ENCODE assay signal across 8 cellular contexts in the genomic region with DNA sequence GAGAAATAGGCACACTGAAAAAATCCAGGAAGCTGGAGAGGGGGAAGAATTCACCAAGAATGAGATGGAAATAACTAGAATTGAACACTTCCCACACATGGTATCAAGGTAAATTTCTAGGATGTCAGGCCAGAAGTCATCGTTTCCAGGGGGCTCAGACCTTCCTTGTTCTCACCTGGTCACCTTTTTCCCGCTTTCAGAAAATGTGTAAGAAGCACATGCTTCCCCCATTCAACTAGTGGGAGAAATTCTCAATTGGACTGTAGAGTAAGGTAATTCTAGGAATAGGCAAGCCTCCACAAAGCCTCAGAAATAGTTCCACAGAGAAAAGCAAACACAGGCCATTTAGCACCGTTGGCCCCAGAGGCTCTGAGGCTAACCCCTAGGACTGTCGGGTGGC. TPM values are rescaled to one million over a fixed set of nuclear protein-coding genes. Genes with fewer than 3 reads are reported as not detected.
DNase-seq lines count a peak whose midpoint lies in the region; ATAC-seq, FAIRE-seq and TF ChIP-seq lines count a peak whose summit lies in the region.

No MANE protein-coding gene starts in this region.

- H2AFZ ChIP-seq in HepG2 (ENCODE audit: low read length), result no peak overlapping the region

- in situ Hi-C loops in astrocyte of the spinal cord (cut with HindIII; ENCODE audit: low sequenced_read_pairs) (no loop called here), HepG2 (cut with HindIII; ENCODE audit: extremely low pct_ligation_motif_present, low pct_unique_long_range_greater_than_20kb) (no loop called here)

- H3K27ac Mint-ChIP-seq in HFFc6, result peak overlapping the region; percentile 90
- no peak overlapping the region for H3K27ac Mint-ChIP-seq in stimulated activated effector memory CD8-positive, alpha-beta T cell treated with anti-CD3 and anti-CD28 coated beads, Interleukin-12 subunit alpha, Interleukin-12 subunit beta, amount 100 ng/mL, for 72 hours

- H3K36me3 Mint-ChIP-seq in HFFc6 (ENCODE audit: low read depth), result peaks cover 5% of the 10 kb centered on the region
- peaks cover 21% of the 10 kb centered on the region for H3K36me3 Mint-ChIP-seq in stimulated activated effector memory CD8-positive, alpha-beta T cell treated with anti-CD3 and anti-CD28 coated beads, Interleukin-12 subunit alpha, Interleukin-12 subunit beta, amount 100 ng/mL, for 72 hours

- H3K9me3 ChIP-seq in HepG2 (ENCODE audit: low read length) (no peaks in the 10 kb centered on the region), stomach smooth muscle (ENCODE audit: control insufficient read depth in 2 of 2, low read length in 2 of 2) (no peaks in the 10 kb centered on the region)

- no peak for ATAC-seq in HepG2
- ATAC-seq in stimulated activated effector memory CD8-positive, alpha-beta T cell treated with anti-CD3 and anti-CD28 coated beads, Interleukin-12 subunit alpha, Interleukin-12 subunit beta, amount 100 ng/mL, for 72 hours, result no peak
- ATAC-seq in HG03378 (IDR thresholded peaks at IDR 0.05; ENCODE audit: unreplicated experiment), result no peak

- H3K9me3 Mint-ChIP-seq in HFFc6, result no peaks in the 10 kb centered on the region
- H3K9me3 Mint-ChIP-seq in stimulated activated effector memory CD8-positive, alpha-beta T cell treated with anti-CD3 and anti-CD28 coated beads, Interleukin-12 subunit alpha, Interleukin-12 subunit beta, amount 100 ng/mL, for 72 hours, result no peaks in the 10 kb centered on the region

- H3K27me3 ChIP-seq in HepG2 (ENCODE audit: control insufficient read depth in 1 of 2, insufficient read depth in 2 of 2, low read length in 2 of 2), result no peaks in the 10 kb centered on the region
- H3K27me3 ChIP-seq in stomach smooth muscle (ENCODE audit: control insufficient read depth in 1 of 2, insufficient read depth in 2 of 2, low read length in 2 of 2), result no peaks in the 10 kb centered on the region

- H3K4me1 ChIP-seq in HepG2 (ENCODE audit: insufficient read depth, low read length), result peaks cover 75% of the 10 kb centered on the region
- peaks cover 44% of the 10 kb centered on the region for H3K4me1 ChIP-seq in stomach smooth muscle (ENCODE audit: control insufficient read depth, insufficient read depth, low read length)

- H3K36me3 ChIP-seq in HepG2 (replicated peaks in 1 of 2; ENCODE audit: control insufficient read depth in 1 of 2, insufficient read depth in 2 of 2, low read length in 2 of 2) (no peaks in the 10 kb centered on the region), stomach smooth muscle (ENCODE audit: control insufficient read depth in 2 of 2, insufficient read depth in 2 of 2, low read length in 2 of 2) (no peaks in the 10 kb centered on the region)

- H3K9ac ChIP-seq in HepG2 (ENCODE audit: insufficient read depth, low read depth, low read length) (peak overlapping the region; percentile 62; the same call in 1 of the 2 replicates), stomach smooth muscle (ENCODE audit: low read length in 2 of 2) (peak overlapping the region; percentile 34 to 75)

- peak overlapping the region; percentile 77 for H3K4me3 Mint-ChIP-seq in HFFc6
- no peak overlapping the region for H3K4me3 Mint-ChIP-seq in stimulated activated effector memory CD8-positive, alpha-beta T cell treated with anti-CD3 and anti-CD28 coated beads, Interleukin-12 subunit alpha, Interleukin-12 subunit beta, amount 100 ng/mL, for 72 hours

- TF ChIP-seq CTCF in HFFc6 (IDR thresholded peaks at IDR 0.05), result no peak
- TF ChIP-seq CTCF in astrocyte of the spinal cord (IDR thresholded peaks at IDR 0.05; ENCODE audit: low read depth, low read length), result no peak
- TF ChIP-seq CTCF in HepG2 (CRISPR knock-in tag; IDR thresholded peaks at IDR 0.05), result no peak

- TSS peak; percentile 81 for BruUV-seq in HepG2 (replicated peaks; lab: Mats Ljungman, UMichigan)

- POLR2A ChIA-PET in HepG2 (lab: Yijun Ruan, JAX), result interaction anchor here (0.6 to 2.4 kb wide), 2 partner anchors 10 to 39 kb away, joined by 3 to 11 read pairs; a partner anchor contains a TSS

- no peak for TF ChIP-seq POLR2A in HepG2 (IDR thresholded peaks at IDR 0.05; ENCODE audit: insufficient read depth in 1 of 2, low read depth in 2 of 2, low read length in 2 of 2)

- peaks cover 14% of the 10 kb centered on the region for H3K79me2 ChIP-seq in HepG2 (ENCODE audit: insufficient read depth, low read length)

- TF ChIP-seq EP300 in HepG2 (IDR thresholded peaks at IDR 0.05; ENCODE audit: low read depth in 2 of 2, low read length in 2 of 2) (no peak), HepG2 (CRISPR knock-in tag; IDR thresholded peaks at IDR 0.05; ENCODE audit: borderline replicate concordance) (no peak)

- H3K4me3 ChIP-seq in astrocyte of the spinal cord (ENCODE audit: low read depth, low read length), result peak overlapping the region; percentile 3
- H3K4me3 ChIP-seq in HepG2 (replicated peaks in 1 of 3; ENCODE audit: insufficient read depth in 1 of 3, low read depth in 2 of 3, low read length in 3 of 3), result peak overlapping the region; percentile 41 to 72 (median 51); a peak in 5 of 6 replicates
- H3K4me3 ChIP-seq in stomach smooth muscle (ENCODE audit: low read length in 2 of 2), result peak overlapping the region; percentile 54 to 89

- peaks cover 3% of the 10 kb centered on the region; the same call in 1 of the 2 replicates for H3K27me3 Mint-ChIP-seq in HFFc6 (ENCODE audit: insufficient read depth)

- H4K20me1 ChIP-seq in HepG2 (ENCODE audit: insufficient read depth, low read length), result 0 out of 2 replicates have a peak, but pooled peaks cover 6% of the 10 kb centered on the region

- H3K4me2 ChIP-seq in HepG2 (ENCODE audit: low read depth, low read length), result peak overlapping the region; percentile 80

- TF ChIP-seq RAD21 in HepG2 (CRISPR knock-in tag; IDR thresholded peaks at IDR 0.05), result no peak

- intact Hi-C loops in HepG2 (cut with micrococcal nuclease; ENCODE audit: unreplicated experiment), result no loop called here

- CTCF ChIA-PET in HepG2 (lab: Yijun Ruan, JAX; ENCODE audit: low intra/inter-chr PET ratio, low total read pairs), result no interaction called here

- DNase-seq in HFFc6 (no peak), astrocyte of the spinal cord (ENCODE audit: low read depth, low spot score) (no peak), HepG2 (ENCODE audit: low spot score) (no peak), CD1c-positive myeloid dendritic cell (ENCODE audit: extremely low spot score) (no peak)
- no peak for DNase-seq in activated CD8-positive, alpha-beta memory T cell treated with anti-CD3 and anti-CD28 coated beads, Interleukin-2, amount 50 U/mL, for 48 hours
- DNase-seq in stimulated activated effector memory CD8-positive, alpha-beta T cell treated with anti-CD3 and anti-CD28 coated beads, Interleukin-12 subunit alpha, Interleukin-12 subunit beta, amount 100 ng/mL, for 72 hours (ENCODE audit: low spot score in 2 of 2), result no peak

- WGBS in HepG2 (ENCODE audit: low lambda C conversion rate), result 17% methylated on average over 3 of the region's 4 CpGs

- peaks cover 48% of the 10 kb centered on the region for H3K4me1 Mint-ChIP-seq in HFFc6 (ENCODE audit: low read depth)
- H3K4me1 Mint-ChIP-seq in stimulated activated effector memory CD8-positive, alpha-beta T cell treated with anti-CD3 and anti-CD28 coated beads, Interleukin-12 subunit alpha, Interleukin-12 subunit beta, amount 100 ng/mL, for 72 hours, result peaks cover 39% of the 10 kb centered on the region

- peak; percentile 68 for FAIRE-seq in HepG2 (lab: Jason Lieb, UNC)

- H3K27ac ChIP-seq in HepG2 (ENCODE audit: extremely low read length, insufficient read depth, low read length) (peak overlapping the region; percentile 54), stomach smooth muscle (ENCODE audit: low read length) (peak overlapping the region; percentile 96)

RNA-seq across cellular contexts. Expression of a gene that starts 2.8 kb away (rescaled TPM):
- 100 to 1,000 TPM; 423 to 607 (median 561) TPM for total RNA-seq in HFFc6 (2021; fragmentation: NEBNext Ultra II Directional; extraction: Animal tissue kit (Norgen Biotek cat#: 25700))
- 40.5 and 42.1 TPM in 2 replicates for total RNA-seq in HepG2 (2016; rRNA removed; fragmentation: Illumina TruSeq; extraction: Trizol)
- 20.4 and 25.8 TPM in 2 replicates for total RNA-seq in HepG2 (2016; cell fraction: cytosol; rRNA removed; fragmentation: Illumina TruSeq; extraction: Trizol; ENCODE audit: low read depth)
- 34.7 and 40.6 TPM in 2 replicates for total RNA-seq in HepG2 (2016; cell fraction: insoluble cytoplasmic fraction; rRNA removed; fragmentation: Illumina TruSeq; extraction: Trizol)
- 33.5 and 39.4 TPM in 2 replicates for total RNA-seq in HepG2 (2016; cell fraction: membrane; rRNA removed; fragmentation: Illumina TruSeq; extraction: Trizol)
- 24.6 and 26.7 TPM in 2 replicates for total RNA-seq in HepG2 (2016; cell fraction: nucleus; rRNA removed; fragmentation: Illumina TruSeq; extraction: Trizol)
- 79.1 and 82.4 TPM in 2 replicates for polyA plus RNA-seq in HepG2 (2011; rRNA removed)
- 82.7 and 86.9 TPM in 2 replicates for polyA plus RNA-seq in HepG2 (2011; cell fraction: cytosol; rRNA removed)
- polyA plus RNA-seq in HepG2 (2011; cell fraction: nucleus; rRNA removed), result 107 and 116 TPM in 2 replicates
- polyA plus RNA-seq in HepG2 (2012), result 128 and 237 TPM in 2 replicates
- polyA plus RNA-seq in HepG2 (2016; cell fraction: cytosol; fragmentation: Illumina TruSeq; extraction: Trizol; ENCODE audit: low read depth), result 96.6 and 97.7 TPM in 2 replicates
- 162 and 207 TPM in 2 replicates for polyA plus RNA-seq in HepG2 (2016; cell fraction: insoluble cytoplasmic fraction; fragmentation: Illumina TruSeq; extraction: Trizol; ENCODE audit: low read depth)
- 140 and 143 TPM in 2 replicates for polyA plus RNA-seq in HepG2 (2016; cell fraction: membrane; fragmentation: Illumina TruSeq; extraction: Trizol; ENCODE audit: low read depth)
- polyA plus RNA-seq in HepG2 (2016; cell fraction: nucleus; fragmentation: Illumina TruSeq; extraction: Trizol; ENCODE audit: insufficient read depth, low read depth), result 169 and 175 TPM in 2 replicates
- polyA minus RNA-seq in HepG2 (2011; rRNA and poly(A)+ RNA removed; ENCODE audit: low replicate concordance), result 46.9 and 158 TPM in 2 replicates
- 19.3 and 21.6 TPM in 2 replicates for polyA minus RNA-seq in HepG2 (2011; cell fraction: cytosol; rRNA and poly(A)+ RNA removed)
- 8.1 and 13.0 TPM in 2 replicates for polyA minus RNA-seq in HepG2 (2011; cell fraction: nucleus; rRNA and poly(A)+ RNA removed)

RNA-seq across cellular contexts. Expression of a gene that starts 8.9 kb away (rescaled TPM):
- total RNA-seq in HFFc6 (2021; fragmentation: NEBNext Ultra II Directional; extraction: Animal tissue kit (Norgen Biotek cat#: 25700)), result under 1 TPM; 0.15 to 0.64 (median 0.50) TPM
- 0.11 TPM in 1 of 2 replicates, not detected in the other for total RNA-seq in HepG2 (2016; rRNA removed; fragmentation: Illumina TruSeq; extraction: Trizol)
- total RNA-seq in HepG2 (2016; cell fraction: cytosol; rRNA removed; fragmentation: Illumina TruSeq; extraction: Trizol; ENCODE audit: low read depth), result not detected in 2 replicates
- 0.11 TPM in 1 of 2 replicates, not detected in the other for total RNA-seq in HepG2 (2016; cell fraction: insoluble cytoplasmic fraction; rRNA removed; fragmentation: Illumina TruSeq; extraction: Trizol)
- 0.07 TPM in 1 of 2 replicates, not detected in the other for total RNA-seq in HepG2 (2016; cell fraction: membrane; rRNA removed; fragmentation: Illumina TruSeq; extraction: Trizol)
- 0.31 TPM in 1 of 2 replicates, not detected in the other for total RNA-seq in HepG2 (2016; cell fraction: nucleus; rRNA removed; fragmentation: Illumina TruSeq; extraction: Trizol)
- polyA plus RNA-seq in HepG2 (2011; rRNA removed), result 0.26 and 0.51 TPM in 2 replicates
- 0.08 and 0.15 TPM in 2 replicates for polyA plus RNA-seq in HepG2 (2011; cell fraction: cytosol; rRNA removed)
- polyA plus RNA-seq in HepG2 (2011; cell fraction: nucleus; rRNA removed), result 3.5 and 3.6 TPM in 2 replicates
- polyA plus RNA-seq in HepG2 (2012), result 0.95 and 1.0 TPM in 2 replicates
- not detected in 2 replicates for polyA plus RNA-seq in HepG2 (2016; cell fraction: cytosol; fragmentation: Illumina TruSeq; extraction: Trizol; ENCODE audit: low read depth)
- polyA plus RNA-seq in HepG2 (2016; cell fraction: insoluble cytoplasmic fraction; fragmentation: Illumina TruSeq; extraction: Trizol; ENCODE audit: low read depth), result not detected in 2 replicates
- 0.11 TPM in 1 of 2 replicates, not detected in the other for polyA plus RNA-seq in HepG2 (2016; cell fraction: membrane; fragmentation: Illumina TruSeq; extraction: Trizol; ENCODE audit: low read depth)
- polyA plus RNA-seq in HepG2 (2016; cell fraction: nucleus; fragmentation: Illumina TruSeq; extraction: Trizol; ENCODE audit: insufficient read depth, low read depth), result 1.3 and 2.2 TPM in 2 replicates
- 0.08 and 0.54 TPM in 2 replicates for polyA minus RNA-seq in HepG2 (2011; rRNA and poly(A)+ RNA removed; ENCODE audit: low replicate concordance)
- polyA minus RNA-seq in HepG2 (2011; cell fraction: cytosol; rRNA and poly(A)+ RNA removed), result not detected in 2 replicates
- 0.90 and 2.0 TPM in 2 replicates for polyA minus RNA-seq in HepG2 (2011; cell fraction: nucleus; rRNA and poly(A)+ RNA removed)

RNA-seq across cellular contexts. Expression of a gene that starts 10.4 kb away (rescaled TPM):
- 100 to 1,000 TPM; 273 to 329 (median 298) TPM for total RNA-seq in HFFc6 (2021; fragmentation: NEBNext Ultra II Directional; extraction: Animal tissue kit (Norgen Biotek cat#: 25700))
- total RNA-seq in HepG2 (2016; rRNA removed; fragmentation: Illumina TruSeq; extraction: Trizol), result 88.1 and 95.8 TPM in 2 replicates
- 20.8 and 28.2 TPM in 2 replicates for total RNA-seq in HepG2 (2016; cell fraction: cytosol; rRNA removed; fragmentation: Illumina TruSeq; extraction: Trizol; ENCODE audit: low read depth)
- 86.9 and 96.5 TPM in 2 replicates for total RNA-seq in HepG2 (2016; cell fraction: insoluble cytoplasmic fraction; rRNA removed; fragmentation: Illumina TruSeq; extraction: Trizol)
- 41.7 and 71.5 TPM in 2 replicates for total RNA-seq in HepG2 (2016; cell fraction: membrane; rRNA removed; fragmentation: Illumina TruSeq; extraction: Trizol)
- 50.4 and 54.8 TPM in 2 replicates for total RNA-seq in HepG2 (2016; cell fraction: nucleus; rRNA removed; fragmentation: Illumina TruSeq; extraction: Trizol)
- polyA plus RNA-seq in HepG2 (2011; rRNA removed), result 167 and 178 TPM in 2 replicates
- polyA plus RNA-seq in HepG2 (2011; cell fraction: cytosol; rRNA removed), result 182 and 203 TPM in 2 replicates
- 234 and 240 TPM in 2 replicates for polyA plus RNA-seq in HepG2 (2011; cell fraction: nucleus; rRNA removed)
- polyA plus RNA-seq in HepG2 (2012), result 94.9 and 97.7 TPM in 2 replicates
- polyA plus RNA-seq in HepG2 (2016; cell fraction: cytosol; fragmentation: Illumina TruSeq; extraction: Trizol; ENCODE audit: low read depth), result 31.3 and 48.0 TPM in 2 replicates
- 178 and 184 TPM in 2 replicates for polyA plus RNA-seq in HepG2 (2016; cell fraction: insoluble cytoplasmic fraction; fragmentation: Illumina TruSeq; extraction: Trizol; ENCODE audit: low read depth)
- polyA plus RNA-seq in HepG2 (2016; cell fraction: membrane; fragmentation: Illumina TruSeq; extraction: Trizol; ENCODE audit: low read depth), result 69.7 and 93.5 TPM in 2 replicates
- 128 and 129 TPM in 2 replicates for polyA plus RNA-seq in HepG2 (2016; cell fraction: nucleus; fragmentation: Illumina TruSeq; extraction: Trizol; ENCODE audit: insufficient read depth, low read depth)
- 127 and 179 TPM in 2 replicates for polyA minus RNA-seq in HepG2 (2011; rRNA and poly(A)+ RNA removed; ENCODE audit: low replicate concordance)
- 36.1 and 36.7 TPM in 2 replicates for polyA minus RNA-seq in HepG2 (2011; cell fraction: cytosol; rRNA and poly(A)+ RNA removed)
- 47.3 and 50.7 TPM in 2 replicates for polyA minus RNA-seq in HepG2 (2011; cell fraction: nucleus; rRNA and poly(A)+ RNA removed)

RNA-seq across cellular contexts. Expression of a gene that starts 25.9 kb away (rescaled TPM):
- under 1 TPM in 3 of 6 experiments, not detected in 3; 0.11 to 0.25 (median 0.11) TPM for total RNA-seq in HFFc6 (2021; fragmentation: NEBNext Ultra II Directional; extraction: Animal tissue kit (Norgen Biotek cat#: 25700))
- total RNA-seq in HepG2 (2016; rRNA removed; fragmentation: Illumina TruSeq; extraction: Trizol), result 0.07 and 0.27 TPM in 2 replicates
- total RNA-seq in HepG2 (2016; cell fraction: cytosol; rRNA removed; fragmentation: Illumina TruSeq; extraction: Trizol; ENCODE audit: low read depth), result not detected in 2 replicates
- 0.15 TPM in 1 of 2 replicates, not detected in the other for total RNA-seq in HepG2 (2016; cell fraction: insoluble cytoplasmic fraction; rRNA removed; fragmentation: Illumina TruSeq; extraction: Trizol)
- total RNA-seq in HepG2 (2016; cell fraction: membrane; rRNA removed; fragmentation: Illumina TruSeq; extraction: Trizol), result 0.10 TPM in 1 of 2 replicates, not detected in the other
- total RNA-seq in HepG2 (2016; cell fraction: nucleus; rRNA removed; fragmentation: Illumina TruSeq; extraction: Trizol), result 0.28 and 0.41 TPM in 2 replicates
- 0.68 and 0.95 TPM in 2 replicates for polyA plus RNA-seq in HepG2 (2011; rRNA removed)
- 0.54 and 0.87 TPM in 2 replicates for polyA plus RNA-seq in HepG2 (2011; cell fraction: cytosol; rRNA removed)
- polyA plus RNA-seq in HepG2 (2011; cell fraction: nucleus; rRNA removed), result 0.55 and 0.64 TPM in 2 replicates
- 1.5 and 2.7 TPM in 2 replicates for polyA plus RNA-seq in HepG2 (2012)
- polyA plus RNA-seq in HepG2 (2016; cell fraction: cytosol; fragmentation: Illumina TruSeq; extraction: Trizol; ENCODE audit: low read depth), result 0.06 and 0.14 TPM in 2 replicates
- 0.16 and 0.24 TPM in 2 replicates for polyA plus RNA-seq in HepG2 (2016; cell fraction: insoluble cytoplasmic fraction; fragmentation: Illumina TruSeq; extraction: Trizol; ENCODE audit: low read depth)
- polyA plus RNA-seq in HepG2 (2016; cell fraction: membrane; fragmentation: Illumina TruSeq; extraction: Trizol; ENCODE audit: low read depth), result not detected in 2 replicates
- 0.52 and 0.68 TPM in 2 replicates for polyA plus RNA-seq in HepG2 (2016; cell fraction: nucleus; fragmentation: Illumina TruSeq; extraction: Trizol; ENCODE audit: insufficient read depth, low read depth)
- 2.6 TPM in 1 of 2 replicates, not detected in the other for polyA minus RNA-seq in HepG2 (2011; rRNA and poly(A)+ RNA removed; ENCODE audit: low replicate concordance)
- 0.20 and 0.70 TPM in 2 replicates for polyA minus RNA-seq in HepG2 (2011; cell fraction: cytosol; rRNA and poly(A)+ RNA removed)
- polyA minus RNA-seq in HepG2 (2011; cell fraction: nucleus; rRNA and poly(A)+ RNA removed), result 0.39 and 0.87 TPM in 2 replicates

RNA-seq across cellular contexts. Expression of a gene that starts 39.5 kb away (rescaled TPM):
- total RNA-seq in HFFc6 (2021; fragmentation: NEBNext Ultra II Directional; extraction: Animal tissue kit (Norgen Biotek cat#: 25700)), result 100 to 1,000 TPM; 103 to 122 (median 108) TPM
- 38.0 and 40.0 TPM in 2 replicates for total RNA-seq in HepG2 (2016; rRNA removed; fragmentation: Illumina TruSeq; extraction: Trizol)
- 16.6 and 19.7 TPM in 2 replicates for total RNA-seq in HepG2 (2016; cell fraction: cytosol; rRNA removed; fragmentation: Illumina TruSeq; extraction: Trizol; ENCODE audit: low read depth)
- total RNA-seq in HepG2 (2016; cell fraction: insoluble cytoplasmic fraction; rRNA removed; fragmentation: Illumina TruSeq; extraction: Trizol), result 38.4 and 43.8 TPM in 2 replicates
- 33.7 and 38.9 TPM in 2 replicates for total RNA-seq in HepG2 (2016; cell fraction: membrane; rRNA removed; fragmentation: Illumina TruSeq; extraction: Trizol)
- total RNA-seq in HepG2 (2016; cell fraction: nucleus; rRNA removed; fragmentation: Illumina TruSeq; extraction: Trizol), result 20.4 and 24.9 TPM in 2 replicates
- polyA plus RNA-seq in HepG2 (2011; rRNA removed), result 71.4 and 73.6 TPM in 2 replicates
- 68.4 and 72.5 TPM in 2 replicates for polyA plus RNA-seq in HepG2 (2011; cell fraction: cytosol; rRNA removed)
- polyA plus RNA-seq in HepG2 (2011; cell fraction: nucleus; rRNA removed), result 96.7 and 97.8 TPM in 2 replicates
- 27.8 and 28.6 TPM in 2 replicates for polyA plus RNA-seq in HepG2 (2012)
- 16.8 and 17.8 TPM in 2 replicates for polyA plus RNA-seq in HepG2 (2016; cell fraction: cytosol; fragmentation: Illumina TruSeq; extraction: Trizol; ENCODE audit: low read depth)
- polyA plus RNA-seq in HepG2 (2016; cell fraction: insoluble cytoplasmic fraction; fragmentation: Illumina TruSeq; extraction: Trizol; ENCODE audit: low read depth), result 43.9 and 53.4 TPM in 2 replicates
- polyA plus RNA-seq in HepG2 (2016; cell fraction: membrane; fragmentation: Illumina TruSeq; extraction: Trizol; ENCODE audit: low read depth), result 27.8 and 32.9 TPM in 2 replicates
- polyA plus RNA-seq in HepG2 (2016; cell fraction: nucleus; fragmentation: Illumina TruSeq; extraction: Trizol; ENCODE audit: insufficient read depth, low read depth), result 43.1 and 49.0 TPM in 2 replicates
- 54.1 and 62.8 TPM in 2 replicates for polyA minus RNA-seq in HepG2 (2011; rRNA and poly(A)+ RNA removed; ENCODE audit: low replicate concordance)
- polyA minus RNA-seq in HepG2 (2011; cell fraction: cytosol; rRNA and poly(A)+ RNA removed), result 14.6 and 16.3 TPM in 2 replicates
- 9.7 and 12.6 TPM in 2 replicates for polyA minus RNA-seq in HepG2 (2011; cell fraction: nucleus; rRNA and poly(A)+ RNA removed)

Comparison
In these comparisons a context has a peak if more than half of its experiments do, and no peak if none do; other contexts are left out.
1. H3K4me3 ChIP-seq: peak in every context shown above with its lines; median percentile 72 in stomach smooth muscle; 51 in HepG2; 3 in astrocyte of the spinal cord.
2. RNA of a gene that starts 2.8 kb away (total RNA-seq): 423 to 607 TPM in HFFc6; 20.4 to 42.1 TPM in HepG2; every median in the first group is over 4 times any median in the second.